ENCODE assay signal across 1 cellular context in the genomic region with DNA sequence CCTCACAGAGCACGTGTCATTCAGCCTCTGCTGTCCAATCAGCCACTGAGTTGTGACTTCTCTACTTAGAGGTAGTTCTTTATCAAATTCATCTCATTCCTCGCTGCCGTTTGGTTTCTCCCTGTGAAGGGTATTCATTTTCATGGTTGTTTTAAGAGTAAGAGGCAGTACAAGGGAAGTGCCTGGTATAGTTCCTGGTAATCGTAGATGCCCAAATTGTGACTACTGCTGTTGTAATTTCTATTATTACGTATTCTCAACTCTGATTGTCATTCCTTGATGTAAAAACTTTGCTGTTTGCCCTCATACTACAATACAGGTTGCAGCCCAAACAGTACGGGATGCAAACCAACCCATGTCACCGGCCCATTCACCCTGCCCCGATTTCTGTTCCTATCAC.
TF ChIP-seq lines count a peak whose summit lies in the region.

No MANE protein-coding gene starts in this region.

TF ChIP-seq in HCT116, 20 proteins besides CTCF, POLR2A, EP300 and RAD21 (continued from another document):
- TF ChIP-seq, protein P1, sequence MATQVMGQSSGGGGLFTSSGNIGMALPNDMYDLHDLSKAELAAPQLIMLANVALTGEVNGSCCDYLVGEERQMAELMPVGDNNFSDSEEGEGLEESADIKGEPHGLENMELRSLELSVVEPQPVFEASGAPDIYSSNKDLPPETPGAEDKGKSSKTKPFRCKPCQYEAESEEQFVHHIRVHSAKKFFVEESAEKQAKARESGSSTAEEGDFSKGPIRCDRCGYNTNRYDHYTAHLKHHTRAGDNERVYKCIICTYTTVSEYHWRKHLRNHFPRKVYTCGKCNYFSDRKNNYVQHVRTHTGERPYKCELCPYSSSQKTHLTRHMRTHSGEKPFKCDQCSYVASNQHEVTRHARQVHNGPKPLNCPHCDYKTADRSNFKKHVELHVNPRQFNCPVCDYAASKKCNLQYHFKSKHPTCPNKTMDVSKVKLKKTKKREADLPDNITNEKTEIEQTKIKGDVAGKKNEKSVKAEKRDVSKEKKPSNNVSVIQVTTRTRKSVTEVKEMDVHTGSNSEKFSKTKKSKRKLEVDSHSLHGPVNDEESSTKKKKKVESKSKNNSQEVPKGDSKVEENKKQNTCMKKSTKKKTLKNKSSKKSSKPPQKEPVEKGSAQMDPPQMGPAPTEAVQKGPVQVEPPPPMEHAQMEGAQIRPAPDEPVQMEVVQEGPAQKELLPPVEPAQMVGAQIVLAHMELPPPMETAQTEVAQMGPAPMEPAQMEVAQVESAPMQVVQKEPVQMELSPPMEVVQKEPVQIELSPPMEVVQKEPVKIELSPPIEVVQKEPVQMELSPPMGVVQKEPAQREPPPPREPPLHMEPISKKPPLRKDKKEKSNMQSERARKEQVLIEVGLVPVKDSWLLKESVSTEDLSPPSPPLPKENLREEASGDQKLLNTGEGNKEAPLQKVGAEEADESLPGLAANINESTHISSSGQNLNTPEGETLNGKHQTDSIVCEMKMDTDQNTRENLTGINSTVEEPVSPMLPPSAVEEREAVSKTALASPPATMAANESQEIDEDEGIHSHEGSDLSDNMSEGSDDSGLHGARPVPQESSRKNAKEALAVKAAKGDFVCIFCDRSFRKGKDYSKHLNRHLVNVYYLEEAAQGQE (IDR thresholded peaks at IDR 0.05; ENCODE audit: low read depth) = no peak
- no peak for TF ChIP-seq CEBPB (IDR thresholded peaks at IDR 0.05; ENCODE audit: low read depth)
- no peak for TF ChIP-seq SIN3A (IDR thresholded peaks at IDR 0.05; ENCODE audit: low read depth)
- no peak for TF ChIP-seq SRF (IDR thresholded peaks at IDR 0.05; ENCODE audit: low read depth)
- TF ChIP-seq, protein P2, sequence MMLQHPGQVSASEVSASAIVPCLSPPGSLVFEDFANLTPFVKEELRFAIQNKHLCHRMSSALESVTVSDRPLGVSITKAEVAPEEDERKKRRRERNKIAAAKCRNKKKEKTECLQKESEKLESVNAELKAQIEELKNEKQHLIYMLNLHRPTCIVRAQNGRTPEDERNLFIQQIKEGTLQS (IDR thresholded peaks at IDR 0.05) = no peak
- no peak for TF ChIP-seq ZFX (IDR thresholded peaks at IDR 0.05)
- TF ChIP-seq, protein P3, sequence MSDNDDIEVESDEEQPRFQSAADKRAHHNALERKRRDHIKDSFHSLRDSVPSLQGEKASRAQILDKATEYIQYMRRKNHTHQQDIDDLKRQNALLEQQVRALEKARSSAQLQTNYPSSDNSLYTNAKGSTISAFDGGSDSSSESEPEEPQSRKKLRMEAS (IDR thresholded peaks at IDR 0.05) = no peak
- TF ChIP-seq YY1 (IDR thresholded peaks at IDR 0.05; ENCODE audit: extremely low read depth, insufficient replicate concordance, low read depth, low read length) = no peak
- TF ChIP-seq CBX3 (IDR thresholded peaks at IDR 0.05; ENCODE audit: low read depth) = no peak
- TF ChIP-seq SP1 (IDR thresholded peaks at IDR 0.05; ENCODE audit: low read depth) = no peak
- no peak for TF ChIP-seq TCF7L2 (IDR thresholded peaks at IDR 0.05; ENCODE audit: borderline replicate concordance, extremely low read depth, insufficient read depth, insufficient read length)
- TF ChIP-seq EZH2 (IDR thresholded peaks at IDR 0.05) = no peak
- TF ChIP-seq JUND (IDR thresholded peaks at IDR 0.05) = no peak
- no peak for TF ChIP-seq FOSL1 (IDR thresholded peaks at IDR 0.05; ENCODE audit: low read depth)
- TF ChIP-seq EZH2phosphoT487 (IDR thresholded peaks at IDR 0.05; ENCODE audit: borderline replicate concordance) = no peak
